In genomic region chr1:43435146-43436145, GRCh38 we compare ENCODE assay signal across 1 cellular context.
TF ChIP-seq lines count a peak whose summit lies in the region.

No MANE protein-coding gene starts in this region.

TF ChIP-seq in GM23338, 12 proteins besides CTCF, POLR2A, EP300 and RAD21 (continued from another document):
- no peak for TF ChIP-seq ZNF462 (CRISPR knock-in tag; IDR thresholded peaks at IDR 0.05)
- TF ChIP-seq EZH2 (IDR thresholded peaks at IDR 0.05; ENCODE audit: low read depth, unreplicated experiment) = no peak
